ENCODE assay signal across 23 cellular contexts in genomic region chr19:45344621-45345505, GRCh38. TPM values are rescaled to one million over a fixed set of nuclear protein-coding genes. Genes with fewer than 3 reads are reported as not detected.
"Had no signal": no experiment of that assay in that cellular context is flagged by ENCODE, and none has a peak within 500 bp of the region (broad histone marks: within the 10 kb centered on the region; RNA-seq: fewer than 3 reads in every experiment).

No MANE protein-coding gene starts in this region.

- DNase-seq: activated B cell treated with CpG ODN at 0.5 μM for 24 hours; activated CD4-positive, alpha-beta memory T cell treated with anti-CD3 and anti-CD28 coated beads for 36 hours; activated CD4-positive, alpha-beta T cell treated with anti-CD3 and anti-CD28 coated beads for 4 hours; activated naive CD4-positive, alpha-beta T cell treated with anti-CD3 and anti-CD28 coated beads for 36 hours; activated naive CD8-positive, alpha-beta T cell treated with anti-CD3 and anti-CD28 coated beads, Interleukin-2, amount 50 U/mL, for 24 hours; anterior cingulate cortex; central memory CD4-positive, alpha-beta T cell; colonic mucosa; endodermal cell; erythroblast; heart right ventricle; immature natural killer cell; mesenchymal stem cell; natural killer cell; sigmoid colon; stimulated activated CD8-positive, alpha-beta memory T cell treated with anti-CD3 and anti-CD28 coated beads, Interleukin-4, amount 100 ng/mL, for 48 hours; stimulated activated naive CD4-positive, alpha-beta T cell; T-cell; thyroid gland had no signal

- H3K4me3 Mint-ChIP-seq: activated B cell treated with CpG ODN at 0.5 μM for 24 hours; activated CD4-positive, alpha-beta memory T cell treated with anti-CD3 and anti-CD28 coated beads for 36 hours; activated naive CD4-positive, alpha-beta T cell treated with anti-CD3 and anti-CD28 coated beads for 36 hours; activated naive CD8-positive, alpha-beta T cell treated with anti-CD3 and anti-CD28 coated beads, Interleukin-2, amount 50 U/mL, for 24 hours; brain; endodermal cell; immature natural killer cell; natural killer cell; T-cell had no signal

- H3K4me3 ChIP-seq: colonic mucosa, heart right ventricle, sigmoid colon, thyroid gland had no signal

- H3K36me3 ChIP-seq: colonic mucosa, heart right ventricle, neutrophil, sigmoid colon, thyroid gland had no signal

- H3K27ac ChIP-seq: colonic mucosa, heart right ventricle, neutrophil, parathyroid adenoma, sigmoid colon, thyroid gland had no signal

- H3K27me3 ChIP-seq: thyroid gland had no signal

- H3K36me3 Mint-ChIP-seq: activated CD4-positive, alpha-beta memory T cell treated with anti-CD3 and anti-CD28 coated beads for 36 hours; brain; immature natural killer cell; natural killer cell had no signal

- H3K27ac Mint-ChIP-seq: activated B cell treated with CpG ODN at 0.5 μM for 24 hours; activated CD4-positive, alpha-beta memory T cell treated with anti-CD3 and anti-CD28 coated beads for 36 hours; activated naive CD4-positive, alpha-beta T cell treated with anti-CD3 and anti-CD28 coated beads for 36 hours; activated naive CD8-positive, alpha-beta T cell treated with anti-CD3 and anti-CD28 coated beads, Interleukin-2, amount 50 U/mL, for 24 hours; activated T-helper 2 cell treated with anti-CD3 and anti-CD28 coated beads, Interferon-gamma antibody, Interleukin-2, Interleukin-4, amounts not matched to agents 10 μg/mL and 5 μg/mL and 100 μg/mL, durations not matched to agents 14 hours and 24 hours and 36 hours; brain; endodermal cell; immature natural killer cell; natural killer cell; T-cell had no signal

- H3K4me1 ChIP-seq: colonic mucosa, parathyroid adenoma had no signal

- H3K9me3 ChIP-seq: colonic mucosa, heart right ventricle, neutrophil, sigmoid colon, thyroid gland had no signal

- H3K4me1 Mint-ChIP-seq: endodermal cell had no signal

- H3K9me3 Mint-ChIP-seq: activated B cell treated with CpG ODN at 0.5 μM for 24 hours; activated CD4-positive, alpha-beta memory T cell treated with anti-CD3 and anti-CD28 coated beads for 36 hours; activated naive CD4-positive, alpha-beta T cell treated with anti-CD3 and anti-CD28 coated beads for 36 hours; activated naive CD8-positive, alpha-beta T cell treated with anti-CD3 and anti-CD28 coated beads, Interleukin-2, amount 50 U/mL, for 24 hours; activated T-helper 2 cell treated with anti-CD3 and anti-CD28 coated beads, Interferon-gamma antibody, Interleukin-2, Interleukin-4, amounts not matched to agents 10 μg/mL and 5 μg/mL and 100 μg/mL, durations not matched to agents 14 hours and 24 hours and 36 hours; brain; endodermal cell; immature natural killer cell; natural killer cell; T-cell had no signal

RNA-seq across cellular contexts. Expression of gene KLC3, which starts 4.3 kb away (rescaled TPM):
- total RNA-seq: activated B cell treated with CpG ODN at 0.5 μM for 24 hours; activated CD4-positive, alpha-beta memory T cell treated with anti-CD3 and anti-CD28 coated beads for 36 hours; activated naive CD4-positive, alpha-beta T cell treated with anti-CD3 and anti-CD28 coated beads for 36 hours; activated T-helper 2 cell treated with anti-CD3 and anti-CD28 coated beads, Interferon-gamma antibody, Interleukin-2, Interleukin-4, amounts not matched to agents 10 μg/mL and 5 μg/mL and 100 μg/mL, durations not matched to agents 14 hours and 24 hours and 36 hours; colonic mucosa; natural killer cell; sigmoid colon had no signal

RNA-seq across cellular contexts. Expression of gene CKM, which starts 22.2 kb away (rescaled TPM):
- total RNA-seq: activated B cell treated with CpG ODN at 0.5 μM for 24 hours; activated CD4-positive, alpha-beta memory T cell treated with anti-CD3 and anti-CD28 coated beads for 36 hours; activated naive CD4-positive, alpha-beta T cell treated with anti-CD3 and anti-CD28 coated beads for 36 hours; activated T-helper 2 cell treated with anti-CD3 and anti-CD28 coated beads, Interferon-gamma antibody, Interleukin-2, Interleukin-4, amounts not matched to agents 10 μg/mL and 5 μg/mL and 100 μg/mL, durations not matched to agents 14 hours and 24 hours and 36 hours; natural killer cell; T-cell had no signal
